In the genomic region with DNA sequence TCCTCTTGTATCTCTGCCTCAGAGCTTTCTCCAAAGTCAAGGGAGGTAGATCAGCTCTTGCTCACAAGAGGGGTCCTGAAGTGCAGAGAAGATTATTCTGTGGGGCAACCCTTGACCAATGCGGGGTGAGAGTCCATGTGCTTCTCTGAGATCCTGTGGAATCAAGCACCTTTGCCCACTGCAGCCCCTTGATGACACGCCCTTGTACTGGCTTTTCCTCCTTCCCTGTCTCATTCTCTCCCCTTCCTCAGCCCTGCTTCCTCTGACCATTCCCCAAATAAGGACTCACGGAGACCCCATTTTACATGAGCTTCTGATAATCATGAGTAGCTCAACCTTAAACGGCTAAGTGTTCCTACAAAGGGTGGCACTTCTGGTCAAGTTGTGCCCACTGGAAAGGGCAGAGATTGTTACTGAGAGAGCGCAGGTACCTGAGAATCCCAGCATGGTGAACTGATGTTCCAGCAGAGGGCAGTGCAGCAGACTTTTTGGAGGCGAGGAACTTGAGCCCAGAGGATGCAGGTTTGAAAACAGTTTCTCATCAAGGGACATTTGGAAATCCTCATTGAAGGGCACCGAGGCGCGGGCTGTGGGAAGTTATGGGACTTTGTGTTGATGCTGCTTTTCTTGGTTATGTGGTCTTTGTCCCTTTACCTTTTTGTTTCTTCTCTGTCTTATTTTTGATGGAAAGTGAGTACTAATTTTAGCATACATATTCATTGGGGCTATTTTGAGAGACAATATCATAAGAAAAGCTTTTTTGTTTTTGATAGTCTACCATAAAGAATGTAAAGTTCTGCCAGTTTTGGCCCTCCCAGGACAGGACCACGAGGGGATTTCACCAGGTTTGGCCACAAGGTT, we compare ENCODE assay signal across 9 cellular contexts.
DNase-seq lines count a peak whose midpoint lies in the region; ATAC-seq and TF ChIP-seq lines count a peak whose summit lies in the region.
"Had no signal": no experiment of that assay in that cellular context is flagged by ENCODE, and none has a peak within 500 bp of the region (broad histone marks: within the 10 kb centered on the region; RNA-seq: fewer than 3 reads in every experiment).

No MANE protein-coding gene starts in this region.

- H3K27ac Mint-ChIP-seq in MCF 10A (ENCODE audit: low read depth, unreplicated experiment): peak overlapping the region; percentile 20

- DNase-seq in D341Med (ENCODE audit: low spot score) (peak; percentile 71), HK-2 (ENCODE audit: unreplicated experiment) (peak; percentile 51), SJCRH30 (peak; percentile 16 to 51), MCF 10A (ENCODE audit: unreplicated experiment) (peak; percentile 82), kidney epithelial cell (ENCODE audit: low read depth) (peak; percentile 18), NOMO-1 treated with dmso at 0.1 percent for 144 hours (lab: John Stamatoyannopoulos, UW; ENCODE audit: unreplicated experiment) (no peak)
- peak; percentile 16 to 24 for DNase-seq in stimulated activated CD4-positive, alpha-beta T cell treated with anti-CD3 and anti-CD28 coated beads, Interleukin-4, amount 100 ng/mL, for 48 hours (ENCODE audit: low read depth in 2 of 2)

- H3K4me1 Mint-ChIP-seq in MCF 10A (ENCODE audit: insufficient read depth, unreplicated experiment): peaks cover 6% of the 10 kb centered on the region

- no peaks in the 10 kb centered on the region for H3K4me1 ChIP-seq in SJCRH30

- no peaks in the 10 kb centered on the region for H3K27me3 Mint-ChIP-seq in MCF 10A (ENCODE audit: insufficient read depth, unreplicated experiment)

- H3K36me3 Mint-ChIP-seq in MCF 10A (ENCODE audit: insufficient read depth, unreplicated experiment): no peaks in the 10 kb centered on the region

- no peaks in the 10 kb centered on the region for H3K9me3 ChIP-seq in SJCRH30 (replicated peaks)

- H3K4me3 Mint-ChIP-seq in MCF 10A (ENCODE audit: unreplicated experiment): no peak overlapping the region

- H3K27me3 ChIP-seq in SJCRH30 (no peaks in the 10 kb centered on the region), kidney epithelial cell (ENCODE audit: control insufficient read depth, insufficient read depth, low read length) (no peaks in the 10 kb centered on the region)

- POLR2A ChIA-PET in MCF 10A (lab: Yijun Ruan, JAX): interaction anchor here (0.6 kb wide), 1 partner anchor 135 kb away, joined by 3 read pairs; no protein-coding TSS in a partner anchor

- H3K4me3 ChIP-seq in SJCRH30 (no peak overlapping the region), kidney epithelial cell (ENCODE audit: low read depth, low read length) (no peak overlapping the region)
- H3K4me3 ChIP-seq: skin epidermis had no signal

- peak; percentile 59 for ATAC-seq in GM19395 (IDR thresholded peaks at IDR 0.05; ENCODE audit: unreplicated experiment)

- TF ChIP-seq CTCF in MCF 10A (IDR thresholded peaks at IDR 0.05; ENCODE audit: unreplicated experiment) (peak; percentile 69), kidney epithelial cell (IDR thresholded peaks at IDR 0.05; ENCODE audit: insufficient read depth, low read length, poor library complexity, severe bottlenecking) (peak; percentile 78)

- intact Hi-C loops in MCF 10A (cut with micrococcal nuclease): loop anchor here (1.0 to 5.0 kb wide), 3 partner anchors 175 to 389 kb away; no protein-coding TSS in a partner anchor

- CTCF ChIA-PET in MCF 10A (lab: Yijun Ruan, JAX): interaction anchor here (0.5 to 5.3 kb wide), 47 partner anchors 8 to 1032 kb away, joined by 3 to 124 read pairs (median 4); no protein-coding TSS in a partner anchor

- no peaks in the 10 kb centered on the region for H3K9me3 Mint-ChIP-seq in MCF 10A (ENCODE audit: unreplicated experiment)

- H3K27ac ChIP-seq in SJCRH30: no peak overlapping the region
- H3K27ac ChIP-seq: skin epidermis had no signal

- BruUV-seq in MCF 10A (replicated peaks; lab: Mats Ljungman, UMichigan): no TSS peak

- H3K36me3 ChIP-seq in SJCRH30 (no peaks in the 10 kb centered on the region), kidney epithelial cell (ENCODE audit: control insufficient read depth, insufficient read depth, low read length) (no peaks in the 10 kb centered on the region)
